ENCODE assay signal across 10 cellular contexts in genomic region chr15:99495430-99496301, GRCh38.
DNase-seq lines count a peak whose midpoint lies in the region; FAIRE-seq and TF ChIP-seq lines count a peak whose summit lies in the region.
"Had no signal": no experiment of that assay in that cellular context is flagged by ENCODE, and none has a peak within 500 bp of the region (broad histone marks: within the 10 kb centered on the region; RNA-seq: fewer than 3 reads in every experiment).

No MANE protein-coding gene starts in this region.

- no peaks in the 10 kb centered on the region for H3K36me3 ChIP-seq in neuron (ENCODE audit: insufficient read depth, low read length)
- H3K36me3 ChIP-seq: ascending aorta had no signal

- H2AFZ ChIP-seq in neuron (ENCODE audit: low read depth, low read length): peak overlapping the region; percentile 7

- H3K4me1 ChIP-seq in neuron (ENCODE audit: insufficient read depth, low read length): peaks cover 7% of the 10 kb centered on the region
- H3K4me1 ChIP-seq: ascending aorta had no signal

- no peak for TF ChIP-seq POLR2A in GM12891 (IDR thresholded peaks at IDR 0.05; ENCODE audit: low read depth, low read length)
- no peak for TF ChIP-seq POLR2A in NB4 (IDR thresholded peaks at IDR 0.05; ENCODE audit: extremely low read depth, insufficient read length)

- H3K4me3 ChIP-seq in NB4 (ENCODE audit: low read depth, low read length) (no peak overlapping the region), neuron (ENCODE audit: low read length) (no peak overlapping the region)
- H3K4me3 ChIP-seq: ascending aorta had no signal

- peak; percentile 75 for FAIRE-seq in GM12891 (lab: Jason Lieb, UNC)

- no peak for TF ChIP-seq CTCF in NB4 (IDR thresholded peaks at IDR 0.05; ENCODE audit: low read depth, low read length)

- H3K27ac ChIP-seq in caudate nucleus (ENCODE audit: low read depth, low read length): peak overlapping the region; percentile 37
- H3K27ac ChIP-seq: ascending aorta had no signal

- peaks cover 4% of the 10 kb centered on the region for H3K9me3 ChIP-seq in neuron (ENCODE audit: low read length)
- H3K9me3 ChIP-seq: ascending aorta had no signal

- CTCF ChIA-PET in HEK293T (lab: Yijun Ruan, JAX): no interaction called here

- POLR2A ChIA-PET in HEK293T (lab: Yijun Ruan, JAX): no interaction called here

- DNase-seq in GM12891 (ENCODE audit: insufficient read length, low spot score) (no peak), NB4 (ENCODE audit: low read depth) (peak; percentile 74), caudate nucleus (lab: John Stamatoyannopoulos, UW) (no peak), NCI-H2227 (lab: John Stamatoyannopoulos, UW; ENCODE audit: unreplicated experiment) (no peak), DMS153 treated with DMSO at 0.1 percent for 48 hours (lab: John Stamatoyannopoulos, UW; ENCODE audit: unreplicated experiment) (no peak), HEK293T (ENCODE audit: extremely low spot score) (no peak)
- DNase-seq: DMS153, erythroblast had no signal

- no peaks in the 10 kb centered on the region for H3K27me3 ChIP-seq in neuron (ENCODE audit: insufficient read depth, low read length)
- H3K27me3 ChIP-seq: ascending aorta had no signal

TF ChIP-seq in GM12891, 5 proteins besides CTCF, POLR2A, EP300 and RAD21:
- TF ChIP-seq POU2F2 (IDR thresholded peaks at IDR 0.05; ENCODE audit: low read depth, low read length): no peak
- TF ChIP-seq SPI1 (IDR thresholded peaks at IDR 0.05; ENCODE audit: low read depth, low read length): no peak
- no peak for TF ChIP-seq PAX5 (IDR thresholded peaks at IDR 0.05; ENCODE audit: insufficient read depth, low read length, severe bottlenecking)
- no peak for TF ChIP-seq POLR2AphosphoS5 (IDR thresholded peaks at IDR 0.05; ENCODE audit: low read depth, low read length)
- TF ChIP-seq TAF1 (IDR thresholded peaks at IDR 0.05; ENCODE audit: low read depth, low read length): no peak
TF ChIP-seq in GM12891: peak in this region for 0.

TF ChIP-seq in HEK293T, 16 proteins besides CTCF, POLR2A, EP300 and RAD21:
- no peak for TF ChIP-seq ZNF384 (IDR thresholded peaks at IDR 0.05)
- no peak for TF ChIP-seq ELF4 (IDR thresholded peaks at IDR 0.05)
- no peak for TF ChIP-seq ARNT (IDR thresholded peaks at IDR 0.05)
- TF ChIP-seq HDGF (IDR thresholded peaks at IDR 0.05; ENCODE audit: borderline replicate concordance): no peak
- no peak for TF ChIP-seq SP1 (IDR thresholded peaks at IDR 0.05)
- no peak for TF ChIP-seq FOXK2 (IDR thresholded peaks at IDR 0.05)
- TF ChIP-seq TARDBP (IDR thresholded peaks at IDR 0.05): no peak
- no peak for TF ChIP-seq CTBP1 (IDR thresholded peaks at IDR 0.05; ENCODE audit: borderline replicate concordance)
- no peak for TF ChIP-seq FOXA1 (IDR thresholded peaks at IDR 0.05)
- no peak for TF ChIP-seq FOXM1 (IDR thresholded peaks at IDR 0.05; ENCODE audit: borderline replicate concordance)
- TF ChIP-seq L3MBTL2 (conservative IDR thresholded peaks at IDR 0.05): no peak
- no peak for TF ChIP-seq SUZ12 (IDR thresholded peaks at IDR 0.05)
- no peak for TF ChIP-seq BHLHE40 (IDR thresholded peaks at IDR 0.05; ENCODE audit: borderline replicate concordance)
- TF ChIP-seq PKNOX1 (IDR thresholded peaks at IDR 0.05): no peak
- TF ChIP-seq LEF1 (IDR thresholded peaks at IDR 0.05; ENCODE audit: borderline replicate concordance): no peak
